Comparison of ENCODE assay signal across 25 cellular contexts in the genomic region with DNA sequence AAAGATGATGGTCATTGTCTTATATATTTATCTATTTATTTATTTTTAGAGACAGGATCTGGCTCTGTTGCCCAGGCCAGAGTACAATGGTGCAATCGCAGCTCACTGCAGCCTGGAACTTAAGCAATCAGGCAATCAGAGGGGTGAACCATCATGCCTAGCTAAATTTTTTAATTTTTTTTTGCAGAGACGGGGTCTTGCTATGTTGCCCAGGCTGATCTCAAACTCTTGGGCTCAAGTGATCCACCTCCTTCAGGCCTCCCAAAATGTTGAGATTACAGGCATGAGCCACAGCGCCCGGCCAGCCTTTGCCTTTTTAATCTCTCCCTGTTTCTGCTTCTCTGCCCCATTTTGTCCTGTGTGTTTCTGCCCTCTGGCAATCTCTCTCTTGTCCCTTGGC.
"Had no signal": no experiment of that assay in that cellular context is flagged by ENCODE, and none has a peak within 500 bp of the region (broad histone marks: within the 10 kb centered on the region; RNA-seq: fewer than 3 reads in every experiment).

No MANE protein-coding gene starts in this region.

- H3K36me3 ChIP-seq: left lung, right atrium auricular region, tibial nerve, uterus had no signal

- H3K79me2 ChIP-seq: parathyroid adenoma had no signal

- DNase-seq: hippocampal formation; kidney glomerular epithelial cell; left cardiac atrium; left lung; mesendoderm; naive B cell; natural killer cell; nucleus accumbens; psoas muscle; stimulated activated CD4-positive, alpha-beta T cell treated with anti-CD3 and anti-CD28 coated beads, Interleukin-12 subunit alpha, Interleukin-12 subunit beta, amount 100 ng/mL, for 4 hours; stimulated activated CD4-positive, alpha-beta T cell treated with anti-CD3 and anti-CD28 coated beads, Interleukin-15, amount 100 ng/mL, for 24 hours; stimulated activated CD4-positive, alpha-beta T cell treated with anti-CD3 and anti-CD28 coated beads, Interleukin-2, amount 100 ng/mL, for 24 hours; stimulated activated CD4-positive, alpha-beta T cell treated with anti-CD3 and anti-CD28 coated beads, Interleukin-4, amount 100 ng/mL, for 1 hour; stimulated activated naive CD4-positive, alpha-beta T cell treated with Interleukin-2 at 50 U/mL for 16 hours; stimulated activated naive CD8-positive, alpha-beta T cell treated with anti-CD3 and anti-CD28 coated beads, Interleukin-15, amount 100 ng/mL, for 72 hours; substantia nigra; uterus had no signal

- H3K27ac Mint-ChIP-seq: mesothelial cell of epicardium; natural killer cell; stimulated activated naive CD8-positive, alpha-beta T cell treated with anti-CD3 and anti-CD28 coated beads, Interleukin-15, amount 100 ng/mL, for 72 hours; type B pancreatic cell had no signal

- H3K4me3 ChIP-seq: left lung, lung, psoas muscle, right atrium auricular region, skin epidermis, tibial nerve, uterus had no signal

- H3K4me3 Mint-ChIP-seq: mesothelial cell of epicardium; naive B cell; natural killer cell; stimulated activated naive CD8-positive, alpha-beta T cell treated with anti-CD3 and anti-CD28 coated beads, Interleukin-15, amount 100 ng/mL, for 72 hours; type B pancreatic cell had no signal

- H3K36me3 Mint-ChIP-seq: mesothelial cell of epicardium, naive B cell, natural killer cell, type B pancreatic cell had no signal

- H3K9me3 ChIP-seq: left lung, psoas muscle, right atrium auricular region, tibial nerve, uterus had no signal

- H3K27me3 ChIP-seq: right atrium auricular region, tibial nerve, uterus had no signal

- H3K9ac ChIP-seq: parathyroid adenoma had no signal

- H3K9me3 Mint-ChIP-seq: mesothelial cell of epicardium, natural killer cell, type B pancreatic cell had no signal

- H3K4me1 ChIP-seq: parathyroid adenoma had no signal

- H3K27ac ChIP-seq: left lung, parathyroid adenoma, psoas muscle, right atrium auricular region, skin epidermis, tibial nerve, uterus had no signal

- H2AFZ ChIP-seq: parathyroid adenoma had no signal

- ATAC-seq: left cardiac atrium; left lung; natural killer cell; psoas muscle; sciatic nerve; stimulated activated naive CD8-positive, alpha-beta T cell treated with anti-CD3 and anti-CD28 coated beads, Interleukin-15, amount 100 ng/mL, for 72 hours had no signal
